ENCODE assay signal across 1 cellular context in the genomic region with DNA sequence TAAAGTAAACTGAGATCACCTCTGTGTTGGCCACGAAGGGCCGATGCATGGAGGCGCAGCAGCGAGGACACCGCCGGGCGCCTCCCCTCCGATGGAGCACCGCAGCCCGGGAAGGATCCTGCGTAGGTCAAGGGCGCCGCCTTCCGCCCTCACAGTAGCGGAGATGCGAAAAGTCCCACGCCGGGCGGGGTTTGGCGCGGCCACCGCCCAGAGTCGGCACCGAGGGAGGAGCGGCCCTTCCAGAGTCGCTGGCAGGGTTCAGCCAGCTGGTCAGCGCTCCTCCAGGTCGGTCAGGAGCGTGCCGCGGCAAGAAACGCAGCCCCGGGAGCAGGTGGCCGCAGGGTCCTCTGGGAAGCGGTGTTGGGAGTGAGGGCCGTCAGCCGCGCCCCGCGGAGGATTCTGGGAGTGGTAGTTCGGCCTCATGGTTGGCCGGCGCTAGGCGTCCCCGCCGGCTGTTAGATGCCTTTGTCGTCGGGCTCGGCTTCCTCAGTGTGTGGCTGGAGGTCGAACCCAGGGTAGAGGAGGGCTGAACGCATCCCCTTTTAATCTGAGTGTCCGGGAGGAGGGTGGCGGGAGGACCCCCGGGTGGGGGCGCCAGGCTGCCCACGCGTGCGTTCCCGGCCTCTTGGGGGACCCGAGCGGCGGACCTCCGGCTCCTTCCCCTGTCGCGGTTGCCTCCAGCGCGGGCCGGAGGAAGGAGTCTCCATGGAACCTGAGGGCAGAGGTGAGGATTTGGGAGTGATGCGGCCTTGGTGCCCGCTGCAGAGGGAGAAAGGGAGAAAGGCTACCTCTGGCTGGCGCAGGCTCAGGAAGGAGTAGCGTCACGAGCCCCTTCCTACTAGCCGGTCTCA.
TF ChIP-seq lines count a peak whose summit lies in the region.

A gene (plus strand): TSS at position 411 of the 851 bp plus-strand sequence. CDS start 295 bp downstream, at position 706.

TF ChIP-seq in HepG2, 621 proteins besides CTCF, POLR2A, EP300 and RAD21 (continued from another document and continues in another):
- TF ChIP-seq, protein P1, sequence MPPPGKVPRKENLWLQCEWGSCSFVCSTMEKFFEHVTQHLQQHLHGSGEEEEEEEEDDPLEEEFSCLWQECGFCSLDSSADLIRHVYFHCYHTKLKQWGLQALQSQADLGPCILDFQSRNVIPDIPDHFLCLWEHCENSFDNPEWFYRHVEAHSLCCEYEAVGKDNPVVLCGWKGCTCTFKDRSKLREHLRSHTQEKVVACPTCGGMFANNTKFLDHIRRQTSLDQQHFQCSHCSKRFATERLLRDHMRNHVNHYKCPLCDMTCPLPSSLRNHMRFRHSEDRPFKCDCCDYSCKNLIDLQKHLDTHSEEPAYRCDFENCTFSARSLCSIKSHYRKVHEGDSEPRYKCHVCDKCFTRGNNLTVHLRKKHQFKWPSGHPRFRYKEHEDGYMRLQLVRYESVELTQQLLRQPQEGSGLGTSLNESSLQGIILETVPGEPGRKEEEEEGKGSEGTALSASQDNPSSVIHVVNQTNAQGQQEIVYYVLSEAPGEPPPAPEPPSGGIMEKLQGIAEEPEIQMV (CRISPR knock-in tag; IDR thresholded peaks at IDR 0.05; ENCODE audit: low read depth) = no peak
- TF ChIP-seq ZNF350 (CRISPR knock-in tag; IDR thresholded peaks at IDR 0.05; ENCODE audit: borderline replicate concordance, low read depth) (no peak; the same call in 1 of the 2 replicates), ATF7 (IDR thresholded peaks at IDR 0.05) (no peak), ATF7 (CRISPR knock-in tag; IDR thresholded peaks at IDR 0.05) (no peak), ZNF883 (CRISPR knock-in tag; IDR thresholded peaks at IDR 0.05; ENCODE audit: not compliant biosample characterization) (peak; percentile 61), HDAC2 (CRISPR knock-in tag; IDR thresholded peaks at IDR 0.05) (no peak), PAX8 (CRISPR knock-in tag; IDR thresholded peaks at IDR 0.05; ENCODE audit: borderline replicate concordance) (no peak), ZNF143 (CRISPR knock-in tag; IDR thresholded peaks at IDR 0.05) (peak; percentile 93), ZSCAN12 (CRISPR knock-in tag; IDR thresholded peaks at IDR 0.05) (no peak), ZSCAN25 (CRISPR knock-in tag; IDR thresholded peaks at IDR 0.05) (no peak), ERF (CRISPR knock-in tag; IDR thresholded peaks at IDR 0.05) (no peak)
- TF ChIP-seq, protein P2, sequence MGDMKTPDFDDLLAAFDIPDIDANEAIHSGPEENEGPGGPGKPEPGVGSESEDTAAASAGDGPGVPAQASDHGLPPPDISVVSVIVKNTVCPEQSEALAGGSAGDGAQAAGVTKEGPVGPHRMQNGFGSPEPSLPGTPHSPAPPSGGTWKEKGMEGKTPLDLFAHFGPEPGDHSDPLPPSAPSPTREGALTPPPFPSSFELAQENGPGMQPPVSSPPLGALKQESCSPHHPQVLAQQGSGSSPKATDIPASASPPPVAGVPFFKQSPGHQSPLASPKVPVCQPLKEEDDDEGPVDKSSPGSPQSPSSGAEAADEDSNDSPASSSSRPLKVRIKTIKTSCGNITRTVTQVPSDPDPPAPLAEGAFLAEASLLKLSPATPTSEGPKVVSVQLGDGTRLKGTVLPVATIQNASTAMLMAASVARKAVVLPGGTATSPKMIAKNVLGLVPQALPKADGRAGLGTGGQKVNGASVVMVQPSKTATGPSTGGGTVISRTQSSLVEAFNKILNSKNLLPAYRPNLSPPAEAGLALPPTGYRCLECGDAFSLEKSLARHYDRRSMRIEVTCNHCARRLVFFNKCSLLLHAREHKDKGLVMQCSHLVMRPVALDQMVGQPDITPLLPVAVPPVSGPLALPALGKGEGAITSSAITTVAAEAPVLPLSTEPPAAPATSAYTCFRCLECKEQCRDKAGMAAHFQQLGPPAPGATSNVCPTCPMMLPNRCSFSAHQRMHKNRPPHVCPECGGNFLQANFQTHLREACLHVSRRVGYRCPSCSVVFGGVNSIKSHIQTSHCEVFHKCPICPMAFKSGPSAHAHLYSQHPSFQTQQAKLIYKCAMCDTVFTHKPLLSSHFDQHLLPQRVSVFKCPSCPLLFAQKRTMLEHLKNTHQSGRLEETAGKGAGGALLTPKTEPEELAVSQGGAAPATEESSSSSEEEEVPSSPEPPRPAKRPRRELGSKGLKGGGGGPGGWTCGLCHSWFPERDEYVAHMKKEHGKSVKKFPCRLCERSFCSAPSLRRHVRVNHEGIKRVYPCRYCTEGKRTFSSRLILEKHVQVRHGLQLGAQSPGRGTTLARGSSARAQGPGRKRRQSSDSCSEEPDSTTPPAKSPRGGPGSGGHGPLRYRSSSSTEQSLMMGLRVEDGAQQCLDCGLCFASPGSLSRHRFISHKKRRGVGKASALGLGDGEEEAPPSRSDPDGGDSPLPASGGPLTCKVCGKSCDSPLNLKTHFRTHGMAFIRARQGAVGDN (CRISPR knock-in tag; IDR thresholded peaks at IDR 0.05) = peak; percentile 89
- TF ChIP-seq, protein P3, sequence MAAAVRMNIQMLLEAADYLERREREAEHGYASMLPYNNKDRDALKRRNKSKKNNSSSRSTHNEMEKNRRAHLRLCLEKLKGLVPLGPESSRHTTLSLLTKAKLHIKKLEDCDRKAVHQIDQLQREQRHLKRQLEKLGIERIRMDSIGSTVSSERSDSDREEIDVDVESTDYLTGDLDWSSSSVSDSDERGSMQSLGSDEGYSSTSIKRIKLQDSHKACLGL (CRISPR knock-in tag; IDR thresholded peaks at IDR 0.05) = 0 out of 2 replicates have a peak, but pooled peaks have one; percentile 23
- TF ChIP-seq, protein P4, sequence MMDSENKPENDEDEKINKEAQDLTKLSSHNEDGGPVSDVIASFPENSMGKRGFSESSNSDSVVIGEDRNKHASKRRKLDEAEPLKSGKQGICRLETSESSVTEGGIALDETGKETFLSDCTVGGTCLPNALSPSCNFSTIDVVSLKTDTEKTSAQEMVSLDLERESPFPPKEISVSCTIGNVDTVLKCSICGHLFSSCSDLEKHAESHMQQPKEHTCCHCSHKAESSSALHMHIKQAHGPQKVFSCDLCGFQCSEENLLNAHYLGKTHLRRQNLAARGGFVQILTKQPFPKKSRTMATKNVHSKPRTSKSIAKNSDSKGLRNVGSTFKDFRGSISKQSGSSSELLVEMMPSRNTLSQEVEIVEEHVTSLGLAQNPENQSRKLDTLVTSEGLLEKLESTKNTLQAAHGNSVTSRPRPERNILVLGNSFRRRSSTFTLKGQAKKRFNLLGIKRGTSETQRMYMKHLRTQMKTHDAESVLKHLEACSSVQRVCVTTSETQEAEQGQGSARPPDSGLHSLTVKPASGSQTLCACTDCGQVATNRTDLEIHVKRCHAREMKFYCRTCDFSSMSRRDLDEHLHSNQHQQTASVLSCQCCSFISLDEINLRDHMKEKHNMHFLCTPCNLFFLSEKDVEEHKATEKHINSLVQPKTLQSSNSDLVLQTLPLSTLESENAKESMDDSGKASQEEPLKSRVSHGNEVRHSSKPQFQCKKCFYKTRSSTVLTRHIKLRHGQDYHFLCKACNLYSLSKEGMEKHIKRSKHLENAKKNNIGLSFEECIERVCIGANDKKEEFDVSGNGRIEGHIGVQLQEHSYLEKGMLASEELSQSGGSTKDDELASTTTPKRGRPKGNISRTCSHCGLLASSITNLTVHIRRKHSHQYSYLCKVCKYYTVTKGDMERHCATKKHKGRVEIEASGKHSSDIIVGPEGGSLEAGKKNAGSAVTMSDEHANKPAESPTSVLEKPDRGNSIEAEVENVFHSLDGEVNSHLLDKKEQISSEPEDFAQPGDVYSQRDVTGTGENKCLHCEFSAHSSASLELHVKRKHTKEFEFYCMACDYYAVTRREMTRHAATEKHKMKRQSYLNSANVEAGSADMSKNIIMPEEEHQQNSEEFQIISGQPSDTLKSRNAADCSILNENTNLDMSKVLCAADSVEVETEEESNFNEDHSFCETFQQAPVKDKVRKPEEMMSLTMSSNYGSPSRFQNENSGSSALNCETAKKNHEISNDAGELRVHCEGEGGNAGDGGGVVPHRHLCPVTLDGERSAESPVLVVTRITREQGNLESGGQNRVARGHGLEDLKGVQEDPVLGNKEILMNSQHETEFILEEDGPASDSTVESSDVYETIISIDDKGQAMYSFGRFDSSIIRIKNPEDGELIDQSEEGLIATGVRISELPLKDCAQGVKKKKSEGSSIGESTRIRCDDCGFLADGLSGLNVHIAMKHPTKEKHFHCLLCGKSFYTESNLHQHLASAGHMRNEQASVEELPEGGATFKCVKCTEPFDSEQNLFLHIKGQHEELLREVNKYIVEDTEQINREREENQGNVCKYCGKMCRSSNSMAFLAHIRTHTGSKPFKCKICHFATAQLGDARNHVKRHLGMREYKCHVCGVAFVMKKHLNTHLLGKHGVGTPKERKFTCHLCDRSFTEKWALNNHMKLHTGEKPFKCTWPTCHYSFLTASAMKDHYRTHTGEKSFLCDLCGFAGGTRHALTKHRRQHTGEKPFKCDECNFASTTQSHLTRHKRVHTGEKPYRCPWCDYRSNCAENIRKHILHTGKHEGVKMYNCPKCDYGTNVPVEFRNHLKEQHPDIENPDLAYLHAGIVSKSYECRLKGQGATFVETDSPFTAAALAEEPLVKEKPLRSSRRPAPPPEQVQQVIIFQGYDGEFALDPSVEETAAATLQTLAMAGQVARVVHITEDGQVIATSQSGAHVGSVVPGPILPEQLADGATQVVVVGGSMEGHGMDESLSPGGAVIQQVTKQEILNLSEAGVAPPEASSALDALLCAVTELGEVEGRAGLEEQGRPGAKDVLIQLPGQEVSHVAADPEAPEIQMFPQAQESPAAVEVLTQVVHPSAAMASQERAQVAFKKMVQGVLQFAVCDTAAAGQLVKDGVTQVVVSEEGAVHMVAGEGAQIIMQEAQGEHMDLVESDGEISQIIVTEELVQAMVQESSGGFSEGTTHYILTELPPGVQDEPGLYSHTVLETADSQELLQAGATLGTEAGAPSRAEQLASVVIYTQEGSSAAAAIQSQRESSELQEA (CRISPR knock-in tag; IDR thresholded peaks at IDR 0.05; ENCODE audit: not compliant biosample characterization) = peak; percentile 34
- TF ChIP-seq, protein P5, sequence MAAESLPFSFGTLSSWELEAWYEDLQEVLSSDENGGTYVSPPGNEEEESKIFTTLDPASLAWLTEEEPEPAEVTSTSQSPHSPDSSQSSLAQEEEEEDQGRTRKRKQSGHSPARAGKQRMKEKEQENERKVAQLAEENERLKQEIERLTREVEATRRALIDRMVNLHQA (CRISPR knock-in tag; IDR thresholded peaks at IDR 0.05) = no peak
- TF ChIP-seq, protein P6, sequence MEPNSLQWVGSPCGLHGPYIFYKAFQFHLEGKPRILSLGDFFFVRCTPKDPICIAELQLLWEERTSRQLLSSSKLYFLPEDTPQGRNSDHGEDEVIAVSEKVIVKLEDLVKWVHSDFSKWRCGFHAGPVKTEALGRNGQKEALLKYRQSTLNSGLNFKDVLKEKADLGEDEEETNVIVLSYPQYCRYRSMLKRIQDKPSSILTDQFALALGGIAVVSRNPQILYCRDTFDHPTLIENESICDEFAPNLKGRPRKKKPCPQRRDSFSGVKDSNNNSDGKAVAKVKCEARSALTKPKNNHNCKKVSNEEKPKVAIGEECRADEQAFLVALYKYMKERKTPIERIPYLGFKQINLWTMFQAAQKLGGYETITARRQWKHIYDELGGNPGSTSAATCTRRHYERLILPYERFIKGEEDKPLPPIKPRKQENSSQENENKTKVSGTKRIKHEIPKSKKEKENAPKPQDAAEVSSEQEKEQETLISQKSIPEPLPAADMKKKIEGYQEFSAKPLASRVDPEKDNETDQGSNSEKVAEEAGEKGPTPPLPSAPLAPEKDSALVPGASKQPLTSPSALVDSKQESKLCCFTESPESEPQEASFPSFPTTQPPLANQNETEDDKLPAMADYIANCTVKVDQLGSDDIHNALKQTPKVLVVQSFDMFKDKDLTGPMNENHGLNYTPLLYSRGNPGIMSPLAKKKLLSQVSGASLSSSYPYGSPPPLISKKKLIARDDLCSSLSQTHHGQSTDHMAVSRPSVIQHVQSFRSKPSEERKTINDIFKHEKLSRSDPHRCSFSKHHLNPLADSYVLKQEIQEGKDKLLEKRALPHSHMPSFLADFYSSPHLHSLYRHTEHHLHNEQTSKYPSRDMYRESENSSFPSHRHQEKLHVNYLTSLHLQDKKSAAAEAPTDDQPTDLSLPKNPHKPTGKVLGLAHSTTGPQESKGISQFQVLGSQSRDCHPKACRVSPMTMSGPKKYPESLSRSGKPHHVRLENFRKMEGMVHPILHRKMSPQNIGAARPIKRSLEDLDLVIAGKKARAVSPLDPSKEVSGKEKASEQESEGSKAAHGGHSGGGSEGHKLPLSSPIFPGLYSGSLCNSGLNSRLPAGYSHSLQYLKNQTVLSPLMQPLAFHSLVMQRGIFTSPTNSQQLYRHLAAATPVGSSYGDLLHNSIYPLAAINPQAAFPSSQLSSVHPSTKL (CRISPR knock-in tag; IDR thresholded peaks at IDR 0.05) = peak; percentile 25; the same call in 1 of the 2 replicates
- TF ChIP-seq, protein P7, sequence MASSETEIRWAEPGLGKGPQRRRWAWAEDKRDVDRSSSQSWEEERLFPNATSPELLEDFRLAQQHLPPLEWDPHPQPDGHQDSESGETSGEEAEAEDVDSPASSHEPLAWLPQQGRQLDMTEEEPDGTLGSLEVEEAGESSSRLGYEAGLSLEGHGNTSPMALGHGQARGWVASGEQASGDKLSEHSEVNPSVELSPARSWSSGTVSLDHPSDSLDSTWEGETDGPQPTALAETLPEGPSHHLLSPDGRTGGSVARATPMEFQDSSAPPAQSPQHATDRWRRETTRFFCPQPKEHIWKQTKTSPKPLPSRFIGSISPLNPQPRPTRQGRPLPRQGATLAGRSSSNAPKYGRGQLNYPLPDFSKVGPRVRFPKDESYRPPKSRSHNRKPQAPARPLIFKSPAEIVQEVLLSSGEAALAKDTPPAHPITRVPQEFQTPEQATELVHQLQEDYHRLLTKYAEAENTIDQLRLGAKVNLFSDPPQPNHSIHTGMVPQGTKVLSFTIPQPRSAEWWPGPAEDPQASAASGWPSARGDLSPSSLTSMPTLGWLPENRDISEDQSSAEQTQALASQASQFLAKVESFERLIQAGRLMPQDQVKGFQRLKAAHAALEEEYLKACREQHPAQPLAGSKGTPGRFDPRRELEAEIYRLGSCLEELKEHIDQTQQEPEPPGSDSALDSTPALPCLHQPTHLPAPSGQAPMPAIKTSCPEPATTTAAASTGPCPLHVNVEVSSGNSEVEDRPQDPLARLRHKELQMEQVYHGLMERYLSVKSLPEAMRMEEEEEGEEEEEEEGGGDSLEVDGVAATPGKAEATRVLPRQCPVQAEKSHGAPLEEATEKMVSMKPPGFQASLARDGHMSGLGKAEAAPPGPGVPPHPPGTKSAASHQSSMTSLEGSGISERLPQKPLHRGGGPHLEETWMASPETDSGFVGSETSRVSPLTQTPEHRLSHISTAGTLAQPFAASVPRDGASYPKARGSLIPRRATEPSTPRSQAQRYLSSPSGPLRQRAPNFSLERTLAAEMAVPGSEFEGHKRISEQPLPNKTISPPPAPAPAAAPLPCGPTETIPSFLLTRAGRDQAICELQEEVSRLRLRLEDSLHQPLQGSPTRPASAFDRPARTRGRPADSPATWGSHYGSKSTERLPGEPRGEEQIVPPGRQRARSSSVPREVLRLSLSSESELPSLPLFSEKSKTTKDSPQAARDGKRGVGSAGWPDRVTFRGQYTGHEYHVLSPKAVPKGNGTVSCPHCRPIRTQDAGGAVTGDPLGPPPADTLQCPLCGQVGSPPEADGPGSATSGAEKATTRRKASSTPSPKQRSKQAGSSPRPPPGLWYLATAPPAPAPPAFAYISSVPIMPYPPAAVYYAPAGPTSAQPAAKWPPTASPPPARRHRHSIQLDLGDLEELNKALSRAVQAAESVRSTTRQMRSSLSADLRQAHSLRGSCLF (CRISPR knock-in tag; IDR thresholded peaks at IDR 0.05; ENCODE audit: borderline replicate concordance) = no peak
- TF ChIP-seq, protein P8, sequence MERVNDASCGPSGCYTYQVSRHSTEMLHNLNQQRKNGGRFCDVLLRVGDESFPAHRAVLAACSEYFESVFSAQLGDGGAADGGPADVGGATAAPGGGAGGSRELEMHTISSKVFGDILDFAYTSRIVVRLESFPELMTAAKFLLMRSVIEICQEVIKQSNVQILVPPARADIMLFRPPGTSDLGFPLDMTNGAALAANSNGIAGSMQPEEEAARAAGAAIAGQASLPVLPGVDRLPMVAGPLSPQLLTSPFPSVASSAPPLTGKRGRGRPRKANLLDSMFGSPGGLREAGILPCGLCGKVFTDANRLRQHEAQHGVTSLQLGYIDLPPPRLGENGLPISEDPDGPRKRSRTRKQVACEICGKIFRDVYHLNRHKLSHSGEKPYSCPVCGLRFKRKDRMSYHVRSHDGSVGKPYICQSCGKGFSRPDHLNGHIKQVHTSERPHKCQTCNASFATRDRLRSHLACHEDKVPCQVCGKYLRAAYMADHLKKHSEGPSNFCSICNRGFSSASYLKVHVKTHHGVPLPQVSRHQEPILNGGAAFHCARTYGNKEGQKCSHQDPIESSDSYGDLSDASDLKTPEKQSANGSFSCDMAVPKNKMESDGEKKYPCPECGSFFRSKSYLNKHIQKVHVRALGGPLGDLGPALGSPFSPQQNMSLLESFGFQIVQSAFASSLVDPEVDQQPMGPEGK (CRISPR knock-in tag; IDR thresholded peaks at IDR 0.05) = no peak
